Comparison of ENCODE assay signal across 25 cellular contexts in the genomic region with DNA sequence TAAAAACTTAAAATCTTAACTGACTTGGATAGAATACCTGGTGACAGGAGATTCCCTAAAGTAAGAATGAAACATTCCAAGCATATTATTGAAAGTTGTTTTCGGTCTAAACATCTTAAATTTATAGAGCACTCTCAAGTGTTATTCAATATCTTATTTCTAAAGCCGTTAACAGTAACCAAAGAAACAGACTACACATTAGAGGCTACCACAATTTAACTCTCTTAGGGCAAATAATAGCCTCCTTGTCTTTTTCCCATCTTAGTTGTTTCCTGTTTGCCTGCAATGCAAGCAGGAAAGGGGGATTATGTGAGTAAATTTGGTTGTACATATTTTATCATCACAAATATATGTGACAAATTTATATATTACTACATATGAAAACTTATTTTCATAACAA.
"Had no signal": no experiment of that assay in that cellular context is flagged by ENCODE, and none has a peak within 500 bp of the region (broad histone marks: within the 10 kb centered on the region; RNA-seq: fewer than 3 reads in every experiment).

No MANE protein-coding gene starts in this region.

- DNase-seq: dermis blood vessel endothelial cell; effector memory CD8-positive, alpha-beta T cell; foreskin fibroblast; heart left ventricle; kidney; left cardiac atrium; left lung; mesenchymal stem cell; mucosa of descending colon; naive B cell; pancreas; sigmoid colon; stimulated activated CD4-positive, alpha-beta T cell treated with anti-CD3 and anti-CD28 coated beads, Interleukin-2, amount 100 ng/mL, for 24 hours; stimulated activated CD4-positive, alpha-beta T cell treated with anti-CD3 and anti-CD28 coated beads, Interleukin-4, amount 100 ng/mL, for 24 hours; stimulated activated naive CD4-positive, alpha-beta T cell treated with Interleukin-2 at 50 U/mL for 16 hours; stomach; trophoblast cell had no signal

- H3K27ac ChIP-seq: coronary artery, epithelial cell of prostate, gastroesophageal sphincter, heart left ventricle, hepatocyte, left lung, neutrophil, pancreas, prostate gland, right atrium auricular region, sigmoid colon, stomach, vagina had no signal

- H3K27me3 ChIP-seq: gastroesophageal sphincter, heart left ventricle, hepatocyte, left lung, neutrophil, pancreas, right atrium auricular region, sigmoid colon, stomach, vagina had no signal
